1 cellular context compared by ENCODE assay signal in the genomic region with DNA sequence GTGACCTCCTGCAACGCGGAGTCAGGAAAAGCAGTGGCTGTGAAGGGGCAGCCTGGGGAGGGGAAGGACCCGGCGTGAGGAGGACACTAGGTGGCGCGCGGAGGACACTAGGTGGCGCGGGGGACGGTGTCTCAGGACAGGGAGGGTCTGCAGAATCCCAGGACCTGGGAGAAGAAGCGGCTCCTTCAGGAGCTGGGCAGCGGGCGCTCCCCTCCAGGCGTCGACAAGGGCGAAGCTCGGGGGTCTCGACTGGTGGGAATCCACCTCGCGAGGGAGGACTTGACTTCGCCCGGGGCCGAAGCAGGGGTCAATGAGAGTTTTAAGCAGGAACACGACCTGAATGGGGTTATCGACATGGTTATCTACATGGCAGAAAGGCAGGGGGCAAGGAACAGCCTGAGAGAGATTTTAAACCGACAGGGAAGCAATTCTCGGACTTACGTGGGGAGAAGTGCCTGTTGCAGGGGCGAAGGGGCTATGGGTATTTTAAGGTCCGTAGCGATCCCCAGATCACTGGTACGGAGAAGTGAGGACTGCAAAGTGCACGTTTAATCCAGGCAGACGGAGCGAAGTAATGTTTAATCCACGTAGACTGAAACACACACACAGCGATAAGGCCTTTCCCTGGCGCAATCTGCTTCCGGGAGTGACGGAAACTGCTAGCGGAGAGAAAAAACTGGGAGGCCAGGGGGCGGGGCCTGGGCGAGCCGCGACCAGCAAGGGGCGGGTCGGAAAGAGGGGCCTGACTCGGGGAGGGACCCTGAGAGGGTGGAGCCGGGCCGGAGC.
TF ChIP-seq lines count a peak whose summit lies in the region.

TSS of gene ZNF616 (minus strand) at position 648 of the 786 bp plus-strand sequence. CDS start 9,426 bp downstream, outside the sequence.

TF ChIP-seq in HepG2, 621 proteins besides CTCF, POLR2A, EP300 and RAD21 (continued from another document and continues in another):
- 0 out of 2 replicates have a peak, but pooled peaks have one; percentile 14 for TF ChIP-seq ZHX1 (CRISPR knock-in tag; IDR thresholded peaks at IDR 0.05; ENCODE audit: low read depth)
- TF ChIP-seq, protein P1, sequence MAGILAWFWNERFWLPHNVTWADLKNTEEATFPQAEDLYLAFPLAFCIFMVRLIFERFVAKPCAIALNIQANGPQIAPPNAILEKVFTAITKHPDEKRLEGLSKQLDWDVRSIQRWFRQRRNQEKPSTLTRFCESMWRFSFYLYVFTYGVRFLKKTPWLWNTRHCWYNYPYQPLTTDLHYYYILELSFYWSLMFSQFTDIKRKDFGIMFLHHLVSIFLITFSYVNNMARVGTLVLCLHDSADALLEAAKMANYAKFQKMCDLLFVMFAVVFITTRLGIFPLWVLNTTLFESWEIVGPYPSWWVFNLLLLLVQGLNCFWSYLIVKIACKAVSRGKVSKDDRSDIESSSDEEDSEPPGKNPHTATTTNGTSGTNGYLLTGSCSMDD (CRISPR knock-in tag; IDR thresholded peaks at IDR 0.05): no peak
- no peak for TF ChIP-seq MXD3 (CRISPR knock-in tag; IDR thresholded peaks at IDR 0.05)
- peak; percentile 72 for TF ChIP-seq PHF20 (CRISPR knock-in tag; IDR thresholded peaks at IDR 0.05)
- TF ChIP-seq, protein P2, sequence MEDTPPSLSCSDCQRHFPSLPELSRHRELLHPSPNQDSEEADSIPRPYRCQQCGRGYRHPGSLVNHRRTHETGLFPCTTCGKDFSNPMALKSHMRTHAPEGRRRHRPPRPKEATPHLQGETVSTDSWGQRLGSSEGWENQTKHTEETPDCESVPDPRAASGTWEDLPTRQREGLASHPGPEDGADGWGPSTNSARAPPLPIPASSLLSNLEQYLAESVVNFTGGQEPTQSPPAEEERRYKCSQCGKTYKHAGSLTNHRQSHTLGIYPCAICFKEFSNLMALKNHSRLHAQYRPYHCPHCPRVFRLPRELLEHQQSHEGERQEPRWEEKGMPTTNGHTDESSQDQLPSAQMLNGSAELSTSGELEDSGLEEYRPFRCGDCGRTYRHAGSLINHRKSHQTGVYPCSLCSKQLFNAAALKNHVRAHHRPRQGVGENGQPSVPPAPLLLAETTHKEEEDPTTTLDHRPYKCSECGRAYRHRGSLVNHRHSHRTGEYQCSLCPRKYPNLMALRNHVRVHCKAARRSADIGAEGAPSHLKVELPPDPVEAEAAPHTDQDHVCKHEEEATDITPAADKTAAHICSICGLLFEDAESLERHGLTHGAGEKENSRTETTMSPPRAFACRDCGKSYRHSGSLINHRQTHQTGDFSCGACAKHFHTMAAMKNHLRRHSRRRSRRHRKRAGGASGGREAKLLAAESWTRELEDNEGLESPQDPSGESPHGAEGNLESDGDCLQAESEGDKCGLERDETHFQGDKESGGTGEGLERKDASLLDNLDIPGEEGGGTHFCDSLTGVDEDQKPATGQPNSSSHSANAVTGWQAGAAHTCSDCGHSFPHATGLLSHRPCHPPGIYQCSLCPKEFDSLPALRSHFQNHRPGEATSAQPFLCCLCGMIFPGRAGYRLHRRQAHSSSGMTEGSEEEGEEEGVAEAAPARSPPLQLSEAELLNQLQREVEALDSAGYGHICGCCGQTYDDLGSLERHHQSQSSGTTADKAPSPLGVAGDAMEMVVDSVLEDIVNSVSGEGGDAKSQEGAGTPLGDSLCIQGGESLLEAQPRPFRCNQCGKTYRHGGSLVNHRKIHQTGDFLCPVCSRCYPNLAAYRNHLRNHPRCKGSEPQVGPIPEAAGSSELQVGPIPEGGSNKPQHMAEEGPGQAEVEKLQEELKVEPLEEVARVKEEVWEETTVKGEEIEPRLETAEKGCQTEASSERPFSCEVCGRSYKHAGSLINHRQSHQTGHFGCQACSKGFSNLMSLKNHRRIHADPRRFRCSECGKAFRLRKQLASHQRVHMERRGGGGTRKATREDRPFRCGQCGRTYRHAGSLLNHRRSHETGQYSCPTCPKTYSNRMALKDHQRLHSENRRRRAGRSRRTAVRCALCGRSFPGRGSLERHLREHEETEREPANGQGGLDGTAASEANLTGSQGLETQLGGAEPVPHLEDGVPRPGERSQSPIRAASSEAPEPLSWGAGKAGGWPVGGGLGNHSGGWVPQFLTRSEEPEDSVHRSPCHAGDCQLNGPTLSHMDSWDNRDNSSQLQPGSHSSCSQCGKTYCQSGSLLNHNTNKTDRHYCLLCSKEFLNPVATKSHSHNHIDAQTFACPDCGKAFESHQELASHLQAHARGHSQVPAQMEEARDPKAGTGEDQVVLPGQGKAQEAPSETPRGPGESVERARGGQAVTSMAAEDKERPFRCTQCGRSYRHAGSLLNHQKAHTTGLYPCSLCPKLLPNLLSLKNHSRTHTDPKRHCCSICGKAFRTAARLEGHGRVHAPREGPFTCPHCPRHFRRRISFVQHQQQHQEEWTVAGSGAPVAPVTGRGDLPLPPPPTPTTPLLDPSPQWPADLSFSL (CRISPR knock-in tag; IDR thresholded peaks at IDR 0.05): no peak
- TF ChIP-seq ZSCAN22 (CRISPR knock-in tag; IDR thresholded peaks at IDR 0.05): 0 out of 2 replicates have a peak, but pooled peaks have one; percentile 39
- TF ChIP-seq NFIB (CRISPR knock-in tag; IDR thresholded peaks at IDR 0.05; ENCODE audit: borderline replicate concordance): no peak
- TF ChIP-seq ZNF274 (CRISPR knock-in tag; IDR thresholded peaks at IDR 0.05): 0 out of 2 replicates have a peak, but pooled peaks have one; percentile 38
- TF ChIP-seq CBX5 (CRISPR knock-in tag; IDR thresholded peaks at IDR 0.05; ENCODE audit: borderline replicate concordance): peak; percentile 31; the same call in 1 of the 2 replicates
- TF ChIP-seq LBX2 (CRISPR knock-in tag; IDR thresholded peaks at IDR 0.05; ENCODE audit: borderline replicate concordance): no peak
- peak; percentile 72 for TF ChIP-seq ZFY (CRISPR knock-in tag; IDR thresholded peaks at IDR 0.05)
- TF ChIP-seq SMYD3 (CRISPR knock-in tag; IDR thresholded peaks at IDR 0.05): no peak
- no peak for TF ChIP-seq PRPF4 (IDR thresholded peaks at IDR 0.05; ENCODE audit: low read depth, low read length, poor library complexity, severe bottlenecking)
- TF ChIP-seq ZNF451 (CRISPR knock-in tag; IDR thresholded peaks at IDR 0.05): no peak
- no peak for TF ChIP-seq ZNF549 (CRISPR knock-in tag; IDR thresholded peaks at IDR 0.05)
- no peak for TF ChIP-seq ZBTB3 (CRISPR knock-in tag; IDR thresholded peaks at IDR 0.05; ENCODE audit: borderline replicate concordance, low read depth)
- TF ChIP-seq MZF1 (CRISPR knock-in tag; IDR thresholded peaks at IDR 0.05; ENCODE audit: borderline replicate concordance): no peak
- no peak for TF ChIP-seq SRSF9 (IDR thresholded peaks at IDR 0.05; ENCODE audit: borderline replicate concordance, insufficient read depth, low read depth, low read length, poor library complexity, severe bottlenecking)
- no peak for TF ChIP-seq ZEB1 (IDR thresholded peaks at IDR 0.05; ENCODE audit: insufficient replicate concordance, low read depth)
- no peak for TF ChIP-seq KLF12 (CRISPR knock-in tag; IDR thresholded peaks at IDR 0.05; ENCODE audit: borderline replicate concordance)
- no peak for TF ChIP-seq CBX1 (IDR thresholded peaks at IDR 0.05; ENCODE audit: low read depth)
- no peak for TF ChIP-seq SNAPC5 (CRISPR knock-in tag; IDR thresholded peaks at IDR 0.05; ENCODE audit: borderline replicate concordance)
- 0 out of 2 replicates have a peak, but pooled peaks have one; percentile 55 for TF ChIP-seq MEF2D (CRISPR knock-in tag; IDR thresholded peaks at IDR 0.05)
- TF ChIP-seq ZSCAN25 (CRISPR knock-in tag; IDR thresholded peaks at IDR 0.05): no peak
- peak; percentile 71 for TF ChIP-seq SAP130 (CRISPR knock-in tag; IDR thresholded peaks at IDR 0.05; ENCODE audit: low read depth)
- TF ChIP-seq AHR (CRISPR knock-in tag; IDR thresholded peaks at IDR 0.05): no peak
- TF ChIP-seq, protein P3, sequence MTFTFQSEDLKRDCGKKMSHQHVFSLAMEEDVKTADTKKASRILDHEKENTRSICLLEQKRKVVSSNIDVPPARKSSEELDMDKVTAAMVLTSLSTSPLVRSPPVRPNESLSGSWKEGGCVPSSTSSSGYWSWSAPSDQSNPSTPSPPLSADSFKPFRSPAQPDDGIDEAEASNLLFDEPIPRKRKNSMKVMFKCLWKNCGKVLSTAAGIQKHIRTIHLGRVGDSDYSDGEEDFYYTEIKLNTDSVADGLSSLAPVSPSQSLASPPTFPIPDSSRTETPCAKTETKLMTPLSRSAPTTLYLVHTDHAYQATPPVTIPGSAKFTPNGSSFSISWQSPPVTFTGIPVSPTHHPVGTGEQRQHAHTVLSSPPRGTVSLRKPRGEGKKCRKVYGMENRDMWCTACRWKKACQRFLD (CRISPR knock-in tag; IDR thresholded peaks at IDR 0.05; ENCODE audit: borderline replicate concordance): no peak
- TF ChIP-seq NFAT5 (CRISPR knock-in tag; IDR thresholded peaks at IDR 0.05): no peak
- TF ChIP-seq ZNF263 (CRISPR knock-in tag; IDR thresholded peaks at IDR 0.05): no peak
- TF ChIP-seq XBP1 (CRISPR knock-in tag; IDR thresholded peaks at IDR 0.05): no peak
- TF ChIP-seq, protein P4, sequence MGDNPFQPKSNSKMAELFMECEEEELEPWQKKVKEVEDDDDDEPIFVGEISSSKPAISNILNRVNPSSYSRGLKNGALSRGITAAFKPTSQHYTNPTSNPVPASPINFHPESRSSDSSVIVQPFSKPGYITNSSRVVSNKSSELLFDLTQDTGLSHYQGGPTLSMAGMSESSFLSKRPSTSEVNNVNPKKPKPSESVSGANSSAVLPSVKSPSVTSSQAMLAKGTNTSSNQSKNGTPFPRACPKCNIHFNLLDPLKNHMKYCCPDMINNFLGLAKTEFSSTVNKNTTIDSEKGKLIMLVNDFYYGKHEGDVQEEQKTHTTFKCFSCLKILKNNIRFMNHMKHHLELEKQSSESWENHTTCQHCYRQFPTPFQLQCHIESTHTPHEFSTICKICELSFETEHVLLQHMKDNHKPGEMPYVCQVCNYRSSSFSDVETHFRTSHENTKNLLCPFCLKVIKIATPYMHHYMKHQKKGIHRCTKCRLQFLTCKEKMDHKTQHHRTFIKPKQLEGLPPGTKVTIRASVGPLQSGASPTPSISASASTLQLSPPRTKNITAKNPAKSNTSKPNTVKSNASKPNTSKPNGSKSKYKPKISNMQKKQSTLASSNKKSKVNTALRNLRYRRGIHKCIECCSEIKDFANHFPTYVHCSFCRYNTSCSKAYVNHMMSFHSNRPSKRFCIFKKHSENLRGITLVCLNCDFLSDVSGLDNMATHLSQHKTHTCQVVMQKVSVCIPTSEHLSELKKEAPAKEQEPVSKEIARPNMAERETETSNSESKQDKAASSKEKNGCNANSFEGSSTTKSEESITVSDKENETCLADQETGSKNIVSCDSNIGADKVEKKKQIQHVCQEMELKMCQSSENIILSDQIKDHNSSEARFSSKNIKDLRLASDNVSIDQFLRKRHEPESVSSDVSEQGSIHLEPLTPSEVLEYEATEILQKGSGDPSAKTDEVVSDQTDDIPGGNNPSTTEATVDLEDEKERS (CRISPR knock-in tag; IDR thresholded peaks at IDR 0.05): peak; percentile 93
- TF ChIP-seq SP4 (CRISPR knock-in tag; IDR thresholded peaks at IDR 0.05): peak; percentile 87
- peak; percentile 74 for TF ChIP-seq KMT2B (CRISPR knock-in tag; IDR thresholded peaks at IDR 0.05)
- no peak for TF ChIP-seq TOPORS (CRISPR knock-in tag; IDR thresholded peaks at IDR 0.05)
